Comparison of ENCODE assay signal across 1 cellular context in the genomic region with DNA sequence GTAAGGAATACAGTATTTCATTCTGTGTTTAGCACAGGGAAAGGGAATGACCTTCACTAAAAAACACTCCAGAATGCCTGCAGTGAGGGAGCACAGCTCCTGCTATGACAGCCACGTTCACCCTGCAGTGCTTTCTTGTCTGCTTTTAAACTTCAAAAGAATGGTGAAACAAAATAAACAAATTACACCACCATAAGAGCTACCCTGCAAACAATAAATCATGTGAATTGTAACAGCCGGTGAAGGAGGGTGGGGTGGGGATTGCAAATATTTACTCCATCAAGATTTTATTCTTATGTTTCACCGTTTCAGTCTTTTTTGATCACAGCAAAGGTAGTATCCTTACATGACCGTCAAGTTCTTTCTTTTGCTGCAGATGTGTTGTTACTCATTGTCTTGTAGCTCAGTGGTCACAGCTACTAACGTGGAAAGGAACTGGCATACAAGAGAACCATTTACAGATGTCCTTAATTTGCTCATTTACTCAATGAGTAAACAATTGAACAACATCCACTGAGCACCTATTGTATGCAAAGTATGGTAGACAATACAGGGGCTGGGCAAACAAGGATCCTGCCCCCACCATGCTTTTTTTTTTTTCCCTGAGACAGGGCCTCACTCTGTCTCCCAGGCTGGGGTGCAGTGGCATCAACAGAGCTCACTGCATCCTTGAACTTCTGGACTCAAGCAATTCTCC.
TF ChIP-seq lines count a peak whose summit lies in the region.

No MANE protein-coding gene starts in this region.

TF ChIP-seq in HepG2, 621 proteins besides CTCF, POLR2A, EP300 and RAD21 (continued from another document and continues in another):
- TF ChIP-seq, protein P1, sequence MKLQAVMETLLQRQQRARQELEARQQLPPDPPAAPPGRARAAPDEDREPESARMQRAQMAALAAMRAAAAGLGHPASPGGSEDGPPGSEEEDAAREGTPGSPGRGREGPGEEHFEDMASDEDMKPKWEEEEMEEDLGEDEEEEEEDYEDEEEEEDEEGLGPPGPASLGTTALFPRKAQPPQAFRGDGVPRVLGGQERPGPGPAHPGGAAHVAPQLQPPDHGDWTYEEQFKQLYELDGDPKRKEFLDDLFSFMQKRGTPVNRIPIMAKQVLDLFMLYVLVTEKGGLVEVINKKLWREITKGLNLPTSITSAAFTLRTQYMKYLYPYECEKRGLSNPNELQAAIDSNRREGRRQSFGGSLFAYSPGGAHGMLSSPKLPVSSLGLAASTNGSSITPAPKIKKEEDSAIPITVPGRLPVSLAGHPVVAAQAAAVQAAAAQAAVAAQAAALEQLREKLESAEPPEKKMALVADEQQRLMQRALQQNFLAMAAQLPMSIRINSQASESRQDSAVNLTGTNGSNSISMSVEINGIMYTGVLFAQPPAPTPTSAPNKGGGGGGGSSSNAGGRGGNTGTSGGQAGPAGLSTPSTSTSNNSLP (IDR thresholded peaks at IDR 0.05; ENCODE audit: low read depth, low read length): peak; percentile 91
- TF ChIP-seq TAF15 (IDR thresholded peaks at IDR 0.05; ENCODE audit: low read depth, low read length, poor library complexity, severe bottlenecking) (no peak), ZNF7 (CRISPR knock-in tag; IDR thresholded peaks at IDR 0.05) (peak; percentile 57; the same call in 1 of the 2 replicates), SOX6 (IDR thresholded peaks at IDR 0.05) (no peak), SOX6 (CRISPR knock-in tag; IDR thresholded peaks at IDR 0.05) (peak; percentile 97), PHF5A (CRISPR knock-in tag; IDR thresholded peaks at IDR 0.05; ENCODE audit: low read depth, unreplicated experiment) (peak; percentile 13), ZNF264 (CRISPR knock-in tag; IDR thresholded peaks at IDR 0.05) (no peak; the same call in 1 of the 2 replicates), TARDBP (CRISPR knock-in tag; IDR thresholded peaks at IDR 0.05) (peak; percentile 88), LCORL (IDR thresholded peaks at IDR 0.05) (no peak), LCORL (CRISPR knock-in tag; IDR thresholded peaks at IDR 0.05) (0 out of 2 replicates have a peak, but pooled peaks have one; percentile 17), HMG20B (CRISPR knock-in tag; conservative IDR thresholded peaks at IDR 0.05) (peak; percentile 68; the same call in 1 of the 2 replicates), RFX1 (IDR thresholded peaks at IDR 0.05) (no peak), HOXA5 (CRISPR knock-in tag; IDR thresholded peaks at IDR 0.05) (peak; percentile 98), NR2F1 (CRISPR knock-in tag; IDR thresholded peaks at IDR 0.05) (peak in 1 of 2 experiments; percentile 29; a peak in 1 of 4 replicates), CEBPB (IDR thresholded peaks at IDR 0.05; ENCODE audit: borderline replicate concordance, low read depth, low read length) (peak; percentile 85), ZSCAN21 (CRISPR knock-in tag; IDR thresholded peaks at IDR 0.05; ENCODE audit: borderline replicate concordance) (no peak), SALL1 (CRISPR knock-in tag; IDR thresholded peaks at IDR 0.05) (peak; percentile 41), TGIF2 (CRISPR knock-in tag; IDR thresholded peaks at IDR 0.05) (peak; percentile 80), NAIF1 (CRISPR knock-in tag; IDR thresholded peaks at IDR 0.05; ENCODE audit: borderline replicate concordance) (peak; percentile 26; the same call in 1 of the 2 replicates), ZNF816 (CRISPR knock-in tag; IDR thresholded peaks at IDR 0.05; ENCODE audit: borderline replicate concordance) (0 out of 2 replicates have a peak, but pooled peaks have one; percentile 48), CEBPG (CRISPR knock-in tag; IDR thresholded peaks at IDR 0.05) (peak; percentile 86), GABPB1 (CRISPR knock-in tag; IDR thresholded peaks at IDR 0.05) (0 out of 2 replicates have a peak, but pooled peaks have one; percentile 2), ZNF709 (CRISPR knock-in tag; IDR thresholded peaks at IDR 0.05) (no peak), FOSL2 (CRISPR knock-in tag; IDR thresholded peaks at IDR 0.05) (peak; percentile 81), ZNF468 (CRISPR knock-in tag; IDR thresholded peaks at IDR 0.05) (no peak), ZNF614 (CRISPR knock-in tag; IDR thresholded peaks at IDR 0.05; ENCODE audit: borderline replicate concordance) (peak; percentile 64; the same call in 1 of the 2 replicates), MAZ (IDR thresholded peaks at IDR 0.05; ENCODE audit: borderline replicate concordance, low read depth, low read length) (no peak), MAZ (CRISPR knock-in tag; IDR thresholded peaks at IDR 0.05; ENCODE audit: low read depth) (peak; percentile 69; the same call in 1 of the 2 replicates), ZNF136 (CRISPR knock-in tag; IDR thresholded peaks at IDR 0.05; ENCODE audit: low read depth) (peak; percentile 12; the same call in 1 of the 2 replicates), FOXJ3 (CRISPR knock-in tag; IDR thresholded peaks at IDR 0.05; ENCODE audit: borderline replicate concordance) (peak; percentile 90; the same call in 1 of the 2 replicates)
- TF ChIP-seq, protein P2, sequence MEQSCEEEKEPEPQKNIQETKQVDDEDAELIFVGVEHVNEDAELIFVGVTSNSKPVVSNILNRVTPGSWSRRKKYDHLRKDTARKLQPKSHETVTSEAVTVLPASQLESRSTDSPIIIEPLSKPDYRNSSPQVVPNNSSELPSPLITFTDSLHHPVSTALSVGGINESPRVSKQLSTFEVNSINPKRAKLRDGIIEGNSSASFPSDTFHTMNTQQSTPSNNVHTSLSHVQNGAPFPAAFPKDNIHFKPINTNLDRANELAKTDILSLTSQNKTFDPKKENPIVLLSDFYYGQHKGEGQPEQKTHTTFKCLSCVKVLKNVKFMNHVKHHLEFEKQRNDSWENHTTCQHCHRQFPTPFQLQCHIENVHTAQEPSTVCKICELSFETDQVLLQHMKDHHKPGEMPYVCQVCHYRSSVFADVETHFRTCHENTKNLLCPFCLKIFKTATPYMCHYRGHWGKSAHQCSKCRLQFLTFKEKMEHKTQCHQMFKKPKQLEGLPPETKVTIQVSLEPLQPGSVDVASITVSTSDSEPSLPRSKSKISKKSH (CRISPR knock-in tag; IDR thresholded peaks at IDR 0.05; ENCODE audit: borderline replicate concordance): no peak
- TF ChIP-seq, protein P3, sequence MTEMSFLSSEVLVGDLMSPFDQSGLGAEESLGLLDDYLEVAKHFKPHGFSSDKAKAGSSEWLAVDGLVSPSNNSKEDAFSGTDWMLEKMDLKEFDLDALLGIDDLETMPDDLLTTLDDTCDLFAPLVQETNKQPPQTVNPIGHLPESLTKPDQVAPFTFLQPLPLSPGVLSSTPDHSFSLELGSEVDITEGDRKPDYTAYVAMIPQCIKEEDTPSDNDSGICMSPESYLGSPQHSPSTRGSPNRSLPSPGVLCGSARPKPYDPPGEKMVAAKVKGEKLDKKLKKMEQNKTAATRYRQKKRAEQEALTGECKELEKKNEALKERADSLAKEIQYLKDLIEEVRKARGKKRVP (CRISPR knock-in tag; IDR thresholded peaks at IDR 0.05): peak in 1 of 2 experiments; percentile 96; a peak in 2 of 4 replicates
- TF ChIP-seq, protein P4, sequence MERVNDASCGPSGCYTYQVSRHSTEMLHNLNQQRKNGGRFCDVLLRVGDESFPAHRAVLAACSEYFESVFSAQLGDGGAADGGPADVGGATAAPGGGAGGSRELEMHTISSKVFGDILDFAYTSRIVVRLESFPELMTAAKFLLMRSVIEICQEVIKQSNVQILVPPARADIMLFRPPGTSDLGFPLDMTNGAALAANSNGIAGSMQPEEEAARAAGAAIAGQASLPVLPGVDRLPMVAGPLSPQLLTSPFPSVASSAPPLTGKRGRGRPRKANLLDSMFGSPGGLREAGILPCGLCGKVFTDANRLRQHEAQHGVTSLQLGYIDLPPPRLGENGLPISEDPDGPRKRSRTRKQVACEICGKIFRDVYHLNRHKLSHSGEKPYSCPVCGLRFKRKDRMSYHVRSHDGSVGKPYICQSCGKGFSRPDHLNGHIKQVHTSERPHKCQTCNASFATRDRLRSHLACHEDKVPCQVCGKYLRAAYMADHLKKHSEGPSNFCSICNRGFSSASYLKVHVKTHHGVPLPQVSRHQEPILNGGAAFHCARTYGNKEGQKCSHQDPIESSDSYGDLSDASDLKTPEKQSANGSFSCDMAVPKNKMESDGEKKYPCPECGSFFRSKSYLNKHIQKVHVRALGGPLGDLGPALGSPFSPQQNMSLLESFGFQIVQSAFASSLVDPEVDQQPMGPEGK (CRISPR knock-in tag; IDR thresholded peaks at IDR 0.05): peak; percentile 75; the same call in 1 of the 2 replicates
- TF ChIP-seq, protein P5, sequence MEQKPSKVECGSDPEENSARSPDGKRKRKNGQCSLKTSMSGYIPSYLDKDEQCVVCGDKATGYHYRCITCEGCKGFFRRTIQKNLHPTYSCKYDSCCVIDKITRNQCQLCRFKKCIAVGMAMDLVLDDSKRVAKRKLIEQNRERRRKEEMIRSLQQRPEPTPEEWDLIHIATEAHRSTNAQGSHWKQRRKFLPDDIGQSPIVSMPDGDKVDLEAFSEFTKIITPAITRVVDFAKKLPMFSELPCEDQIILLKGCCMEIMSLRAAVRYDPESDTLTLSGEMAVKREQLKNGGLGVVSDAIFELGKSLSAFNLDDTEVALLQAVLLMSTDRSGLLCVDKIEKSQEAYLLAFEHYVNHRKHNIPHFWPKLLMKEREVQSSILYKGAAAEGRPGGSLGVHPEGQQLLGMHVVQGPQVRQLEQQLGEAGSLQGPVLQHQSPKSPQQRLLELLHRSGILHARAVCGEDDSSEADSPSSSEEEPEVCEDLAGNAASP (CRISPR knock-in tag; IDR thresholded peaks at IDR 0.05; ENCODE audit: borderline replicate concordance): peak; percentile 95
- TF ChIP-seq, protein P6, sequence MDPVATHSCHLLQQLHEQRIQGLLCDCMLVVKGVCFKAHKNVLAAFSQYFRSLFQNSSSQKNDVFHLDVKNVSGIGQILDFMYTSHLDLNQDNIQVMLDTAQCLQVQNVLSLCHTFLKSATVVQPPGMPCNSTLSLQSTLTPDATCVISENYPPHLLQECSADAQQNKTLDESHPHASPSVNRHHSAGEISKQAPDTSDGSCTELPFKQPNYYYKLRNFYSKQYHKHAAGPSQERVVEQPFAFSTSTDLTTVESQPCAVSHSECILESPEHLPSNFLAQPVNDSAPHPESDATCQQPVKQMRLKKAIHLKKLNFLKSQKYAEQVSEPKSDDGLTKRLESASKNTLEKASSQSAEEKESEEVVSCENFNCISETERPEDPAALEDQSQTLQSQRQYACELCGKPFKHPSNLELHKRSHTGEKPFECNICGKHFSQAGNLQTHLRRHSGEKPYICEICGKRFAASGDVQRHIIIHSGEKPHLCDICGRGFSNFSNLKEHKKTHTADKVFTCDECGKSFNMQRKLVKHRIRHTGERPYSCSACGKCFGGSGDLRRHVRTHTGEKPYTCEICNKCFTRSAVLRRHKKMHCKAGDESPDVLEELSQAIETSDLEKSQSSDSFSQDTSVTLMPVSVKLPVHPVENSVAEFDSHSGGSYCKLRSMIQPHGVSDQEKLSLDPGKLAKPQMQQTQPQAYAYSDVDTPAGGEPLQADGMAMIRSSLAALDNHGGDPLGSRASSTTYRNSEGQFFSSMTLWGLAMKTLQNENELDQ (CRISPR knock-in tag; IDR thresholded peaks at IDR 0.05; ENCODE audit: borderline replicate concordance): no peak
- TF ChIP-seq, protein P7, sequence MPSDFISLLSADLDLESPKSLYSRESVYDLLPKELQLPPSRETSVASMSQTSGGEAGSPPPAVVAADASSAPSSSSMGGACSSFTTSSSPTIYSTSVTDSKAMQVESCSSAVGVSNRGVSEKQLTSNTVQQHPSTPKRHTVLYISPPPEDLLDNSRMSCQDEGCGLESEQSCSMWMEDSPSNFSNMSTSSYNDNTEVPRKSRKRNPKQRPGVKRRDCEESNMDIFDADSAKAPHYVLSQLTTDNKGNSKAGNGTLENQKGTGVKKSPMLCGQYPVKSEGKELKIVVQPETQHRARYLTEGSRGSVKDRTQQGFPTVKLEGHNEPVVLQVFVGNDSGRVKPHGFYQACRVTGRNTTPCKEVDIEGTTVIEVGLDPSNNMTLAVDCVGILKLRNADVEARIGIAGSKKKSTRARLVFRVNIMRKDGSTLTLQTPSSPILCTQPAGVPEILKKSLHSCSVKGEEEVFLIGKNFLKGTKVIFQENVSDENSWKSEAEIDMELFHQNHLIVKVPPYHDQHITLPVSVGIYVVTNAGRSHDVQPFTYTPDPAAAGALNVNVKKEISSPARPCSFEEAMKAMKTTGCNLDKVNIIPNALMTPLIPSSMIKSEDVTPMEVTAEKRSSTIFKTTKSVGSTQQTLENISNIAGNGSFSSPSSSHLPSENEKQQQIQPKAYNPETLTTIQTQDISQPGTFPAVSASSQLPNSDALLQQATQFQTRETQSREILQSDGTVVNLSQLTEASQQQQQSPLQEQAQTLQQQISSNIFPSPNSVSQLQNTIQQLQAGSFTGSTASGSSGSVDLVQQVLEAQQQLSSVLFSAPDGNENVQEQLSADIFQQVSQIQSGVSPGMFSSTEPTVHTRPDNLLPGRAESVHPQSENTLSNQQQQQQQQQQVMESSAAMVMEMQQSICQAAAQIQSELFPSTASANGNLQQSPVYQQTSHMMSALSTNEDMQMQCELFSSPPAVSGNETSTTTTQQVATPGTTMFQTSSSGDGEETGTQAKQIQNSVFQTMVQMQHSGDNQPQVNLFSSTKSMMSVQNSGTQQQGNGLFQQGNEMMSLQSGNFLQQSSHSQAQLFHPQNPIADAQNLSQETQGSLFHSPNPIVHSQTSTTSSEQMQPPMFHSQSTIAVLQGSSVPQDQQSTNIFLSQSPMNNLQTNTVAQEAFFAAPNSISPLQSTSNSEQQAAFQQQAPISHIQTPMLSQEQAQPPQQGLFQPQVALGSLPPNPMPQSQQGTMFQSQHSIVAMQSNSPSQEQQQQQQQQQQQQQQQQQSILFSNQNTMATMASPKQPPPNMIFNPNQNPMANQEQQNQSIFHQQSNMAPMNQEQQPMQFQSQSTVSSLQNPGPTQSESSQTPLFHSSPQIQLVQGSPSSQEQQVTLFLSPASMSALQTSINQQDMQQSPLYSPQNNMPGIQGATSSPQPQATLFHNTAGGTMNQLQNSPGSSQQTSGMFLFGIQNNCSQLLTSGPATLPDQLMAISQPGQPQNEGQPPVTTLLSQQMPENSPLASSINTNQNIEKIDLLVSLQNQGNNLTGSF (CRISPR knock-in tag; IDR thresholded peaks at IDR 0.05): no peak
- TF ChIP-seq, protein P8, sequence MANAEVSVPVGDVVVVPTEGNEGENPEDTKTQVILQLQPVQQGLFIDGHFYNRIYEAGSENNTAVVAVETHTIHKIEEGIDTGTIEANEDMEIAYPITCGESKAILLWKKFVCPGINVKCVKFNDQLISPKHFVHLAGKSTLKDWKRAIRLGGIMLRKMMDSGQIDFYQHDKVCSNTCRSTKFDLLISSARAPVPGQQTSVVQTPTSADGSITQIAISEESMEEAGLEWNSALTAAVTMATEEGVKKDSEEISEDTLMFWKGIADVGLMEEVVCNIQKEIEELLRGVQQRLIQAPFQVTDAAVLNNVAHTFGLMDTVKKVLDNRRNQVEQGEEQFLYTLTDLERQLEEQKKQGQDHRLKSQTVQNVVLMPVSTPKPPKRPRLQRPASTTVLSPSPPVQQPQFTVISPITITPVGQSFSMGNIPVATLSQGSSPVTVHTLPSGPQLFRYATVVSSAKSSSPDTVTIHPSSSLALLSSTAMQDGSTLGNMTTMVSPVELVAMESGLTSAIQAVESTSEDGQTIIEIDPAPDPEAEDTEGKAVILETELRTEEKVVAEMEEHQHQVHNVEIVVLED (CRISPR knock-in tag; IDR thresholded peaks at IDR 0.05; ENCODE audit: borderline replicate concordance): no peak; the same call in 1 of the 2 replicates
- TF ChIP-seq, protein P9, sequence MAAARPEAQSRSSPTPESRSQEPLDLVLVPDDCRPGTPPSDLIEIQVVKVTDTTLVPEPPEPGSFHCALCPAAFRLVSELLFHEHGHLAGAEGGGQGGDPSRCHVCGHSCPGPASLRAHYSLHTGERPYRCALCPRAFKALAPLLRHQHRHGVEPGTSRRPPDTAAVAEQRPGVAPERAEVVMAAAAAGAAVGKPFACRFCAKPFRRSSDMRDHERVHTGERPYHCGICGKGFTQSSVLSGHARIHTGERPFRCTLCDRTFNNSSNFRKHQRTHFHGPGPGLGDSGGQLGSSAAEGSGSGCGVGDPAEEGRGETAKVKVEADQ (CRISPR knock-in tag; IDR thresholded peaks at IDR 0.05; ENCODE audit: borderline replicate concordance): no peak
